Comparison of ENCODE assay signal across 8 cellular contexts in genomic region chr2:113175101-113175628, GRCh38. TPM values are rescaled to one million over a fixed set of nuclear protein-coding genes. Genes with fewer than 3 reads are reported as not detected.
A peak's percentile ranks its signal among the peaks of the same experiment; 100 is the strongest.
DNase-seq lines count a peak whose midpoint lies in the region; ATAC-seq and TF ChIP-seq lines count a peak whose summit lies in the region.

No MANE protein-coding gene starts in this region.

- POLR2A ChIA-PET in CD8-positive, alpha-beta T cell (lab: Charles Lee) = interaction anchor here (0.7 to 3.3 kb wide), 20 partner anchors 8 to 195 kb away, joined by 3 to 59 read pairs (median 4); no protein-coding TSS in a partner anchor

- ATAC-seq in CD8-positive, alpha-beta T cell = peak; percentile 45
- ATAC-seq in GM21360 (IDR thresholded peaks at IDR 0.05; ENCODE audit: unreplicated experiment) (peak; percentile 60), HG03571 (IDR thresholded peaks at IDR 0.05; ENCODE audit: unreplicated experiment) (peak; percentile 68), naive B cell (ENCODE audit: low read depth in 2 of 2) (peak; percentile 67 to 68), foreskin keratinocyte (no peak)
- ATAC-seq in activated T-cell treated with anti-CD3 and anti-CD28 coated beads, Interleukin-2, amount 50 U/mL, for 4 hours = peak; percentile 35 to 39

- no peaks in the 10 kb centered on the region for H3K27me3 Mint-ChIP-seq in CD8-positive, alpha-beta T cell (ENCODE audit: low read depth)
- no peaks in the 10 kb centered on the region for H3K27me3 Mint-ChIP-seq in activated T-cell treated with anti-CD3 and anti-CD28 coated beads, Interleukin-2, amount 50 U/mL, for 4 hours (ENCODE audit: low read depth)
- H3K27me3 Mint-ChIP-seq in naive B cell = no peaks in the 10 kb centered on the region

- peaks cover 8% of the 10 kb centered on the region for H3K36me3 ChIP-seq in CD8-positive, alpha-beta T cell (ENCODE audit: insufficient read depth, low read length)

- peak overlapping the region; percentile 91 for H3K4me3 ChIP-seq in CD8-positive, alpha-beta T cell (ENCODE audit: low read depth, low read length)

- peak overlapping the region; percentile 77 for H3K27ac ChIP-seq in CD8-positive, alpha-beta T cell (ENCODE audit: low read depth, low read length)
- no peak overlapping the region for H3K27ac ChIP-seq in foreskin keratinocyte

- peak overlapping the region; percentile 95 for H3K27ac Mint-ChIP-seq in CD8-positive, alpha-beta T cell
- peak overlapping the region; percentile 84 to 99 (median 96) for H3K27ac Mint-ChIP-seq in naive B cell

- peaks cover 85% of the 10 kb centered on the region for H3K4me1 Mint-ChIP-seq in CD8-positive, alpha-beta T cell (ENCODE audit: low read depth)
- peaks cover 79% of the 10 kb centered on the region for H3K4me1 Mint-ChIP-seq in activated T-cell treated with anti-CD3 and anti-CD28 coated beads, Interleukin-2, amount 50 U/mL, for 4 hours (ENCODE audit: low read depth)
- H3K4me1 Mint-ChIP-seq in naive B cell = peaks cover 73 to 88% (median 88%) of the 10 kb centered on the region in 3 donors

- H3K27me3 ChIP-seq in CD8-positive, alpha-beta T cell (ENCODE audit: insufficient read depth, low read length) = no peaks in the 10 kb centered on the region
- H3K27me3 ChIP-seq in foreskin keratinocyte = no peaks in the 10 kb centered on the region

- H3K9me3 ChIP-seq in CD8-positive, alpha-beta T cell (ENCODE audit: low read length) = no peaks in the 10 kb centered on the region

- H3K36me3 Mint-ChIP-seq in CD8-positive, alpha-beta T cell = peaks cover 44% of the 10 kb centered on the region
- H3K36me3 Mint-ChIP-seq in activated T-cell treated with anti-CD3 and anti-CD28 coated beads, Interleukin-2, amount 50 U/mL, for 4 hours (ENCODE audit: insufficient read depth) = peaks cover 15% of the 10 kb centered on the region
- peaks cover 7 to 8% of the 10 kb centered on the region in 2 donors for H3K36me3 Mint-ChIP-seq in naive B cell

- H3K4me1 ChIP-seq in CD8-positive, alpha-beta T cell (ENCODE audit: insufficient read depth, low read length) = peaks cover 77% of the 10 kb centered on the region
- H3K4me1 ChIP-seq in foreskin keratinocyte = no peaks in the 10 kb centered on the region

- peak overlapping the region; percentile 87 for H3K4me3 Mint-ChIP-seq in CD8-positive, alpha-beta T cell
- peak overlapping the region; percentile 86 for H3K4me3 Mint-ChIP-seq in activated T-cell treated with anti-CD3 and anti-CD28 coated beads, Interleukin-2, amount 50 U/mL, for 4 hours
- peak overlapping the region; percentile 80 to 98 (median 91) for H3K4me3 Mint-ChIP-seq in naive B cell

- intact Hi-C loops in CD8-positive, alpha-beta T cell (cut with DNase I, micrococcal nuclease) = loop anchor here (1.0 to 10.0 kb wide), 6 partner anchors 18 to 990 kb away; no protein-coding TSS in a partner anchor

- CTCF ChIA-PET in CD8-positive, alpha-beta T cell (lab: Charles Lee) = interaction anchor here (0.6 to 7.5 kb wide), 18 partner anchors 10 to 127 kb away, joined by 3 to 127 read pairs (median 4); no protein-coding TSS in a partner anchor

- no peak for TF ChIP-seq CTCF in CD8-positive, alpha-beta T cell (IDR thresholded peaks at IDR 0.05)
- TF ChIP-seq CTCF in foreskin keratinocyte (conservative IDR thresholded peaks at IDR 0.05) = no peak

- peak; percentile 41 to 84 (median 63) for DNase-seq in CD8-positive, alpha-beta T cell
- DNase-seq in activated T-cell treated with anti-CD3 and anti-CD28 coated beads, Interleukin-2, amount 50 U/mL, for 4 hours = peak; percentile 34
- peak; percentile 80 for DNase-seq in naive B cell
- no peak for DNase-seq in DMS153 treated with DMSO at 0.1 percent for 48 hours (lab: John Stamatoyannopoulos, UW; ENCODE audit: unreplicated experiment)
- no peak for DNase-seq in LoVo (ENCODE audit: low spot score)
- DNase-seq in foreskin keratinocyte = no peak

- H3K9me3 Mint-ChIP-seq in CD8-positive, alpha-beta T cell = no peaks in the 10 kb centered on the region
- H3K9me3 Mint-ChIP-seq in activated T-cell treated with anti-CD3 and anti-CD28 coated beads, Interleukin-2, amount 50 U/mL, for 4 hours = no peaks in the 10 kb centered on the region
- peaks cover 0 to 4% (median 0%) of the 10 kb centered on the region in 7 donors for H3K9me3 Mint-ChIP-seq in naive B cell

RNA-seq across cellular contexts. Expression of gene PSD4, which starts 1.4 kb away (rescaled TPM):
- total RNA-seq in CD8-positive, alpha-beta T cell = 10 to 100 TPM; 80.6 to 86.2 TPM
- total RNA-seq in activated T-cell treated with anti-CD3 and anti-CD28 coated beads, Interleukin-2, amount 50 U/mL, for 4 hours = 100 to 1,000 TPM; 155 to 172 (median 164) TPM
- polyA plus RNA-seq in naive B cell (ENCODE audit: low read depth in 6 of 6) (10 to 100 TPM; 16.2 to 47.5 (median 29.1) TPM), foreskin keratinocyte (22.8 and 24.8 TPM in 2 replicates)
- total RNA-seq in foreskin keratinocyte = 34.4 and 38.2 TPM in 2 replicates

RNA-seq across cellular contexts. Expression of gene IL1RN, which starts 47.8 kb away (rescaled TPM):
- total RNA-seq in CD8-positive, alpha-beta T cell = not detected
- 1 to 10 TPM; 1.2 to 2.5 (median 1.8) TPM for total RNA-seq in activated T-cell treated with anti-CD3 and anti-CD28 coated beads, Interleukin-2, amount 50 U/mL, for 4 hours
- polyA plus RNA-seq in naive B cell (ENCODE audit: low read depth in 6 of 6) (under 1 TPM in 2 of 6 donors, not detected in 4; 0.14 to 0.29 TPM), foreskin keratinocyte (20.4 and 29.6 TPM in 2 replicates)
- total RNA-seq in foreskin keratinocyte = 20.8 and 28.9 TPM in 2 replicates

Comparison
In these comparisons a context has a peak if more than half of its experiments do, and no peak if none do; other contexts are left out.
1. DNase-seq: peak in CD8-positive, alpha-beta T cell (7 of 7), activated T-cell treated with anti-CD3 and anti-CD28 coated beads, Interleukin-2, amount 50 U/mL, for 4 hours (single experiment) and naive B cell (single experiment); none in DMS153 treated with DMSO at 0.1 percent for 48 hours (single experiment), LoVo (single experiment) and foreskin keratinocyte (0 of 2).
2. Peak in every context shown above with its lines, with median percentiles within 50 percentile points of each other: H3K4me3 Mint-ChIP-seq.